In genomic region chr19:15245370-15246197, GRCh38 we compare ENCODE assay signal across 20 cellular contexts. TPM values are rescaled to one million over a fixed set of nuclear protein-coding genes. Genes with fewer than 3 reads are reported as not detected.
DNase-seq lines count a peak whose midpoint lies in the region; ATAC-seq and TF ChIP-seq lines count a peak whose summit lies in the region.
"Had no signal": no experiment of that assay in that cellular context is flagged by ENCODE, and none has a peak within 500 bp of the region (broad histone marks: within the 10 kb centered on the region; RNA-seq: fewer than 3 reads in every experiment).

No MANE protein-coding gene starts in this region.

- peaks cover 71% of the 10 kb centered on the region for H3K4me1 ChIP-seq in left ventricle myocardium inferior
- no peaks in the 10 kb centered on the region for H3K4me1 ChIP-seq in endodermal cell (ENCODE audit: control insufficient read depth, insufficient read depth, low read length)
- H3K4me1 ChIP-seq in psoas muscle = peaks cover 48% of the 10 kb centered on the region
- H3K4me1 ChIP-seq in vagina = peaks cover 58% of the 10 kb centered on the region

- WGBS in endodermal cell (ENCODE audit: insufficient coverage in 1 of 2, insufficient read length in 1 of 2), 2 experiments = 95% methylated on average over 18 to 20 of the region's 20 CpGs
- 83 to 92% (median 87%) methylated on average over 20 of the region's 20 CpGs for WGBS in psoas muscle, 3 donors

- H3K4me3 ChIP-seq in left ventricle myocardium inferior (no peak overlapping the region), endodermal cell (ENCODE audit: low read length) (no peak overlapping the region), psoas muscle (no peak overlapping the region), vagina (no peak overlapping the region)
- H3K4me3 ChIP-seq: body of pancreas, lung, Peyer's patch had no signal

- H3K4me1 Mint-ChIP-seq in endodermal cell = no peaks in the 10 kb centered on the region

- ATAC-seq in Right ventricle myocardium inferior (no peak), psoas muscle (no peak), GM21786 (IDR thresholded peaks at IDR 0.05; ENCODE audit: unreplicated experiment) (no peak)
- ATAC-seq: body of pancreas had no signal

- TF ChIP-seq CTCF in left ventricle myocardium inferior (IDR thresholded peaks at IDR 0.05; ENCODE audit: borderline replicate concordance) = no peak
- TF ChIP-seq CTCF in endodermal cell (conservative IDR thresholded peaks at IDR 0.05) = no peak
- no peak for TF ChIP-seq CTCF in psoas muscle (IDR thresholded peaks at IDR 0.05)
- TF ChIP-seq CTCF in vagina (IDR thresholded peaks at IDR 0.05) = no peak

- H3K9me3 ChIP-seq in left ventricle myocardium inferior (replicated peaks) (no peaks in the 10 kb centered on the region), endodermal cell (ENCODE audit: control insufficient read depth, low read length) (no peaks in the 10 kb centered on the region), psoas muscle (no peaks in the 10 kb centered on the region), vagina (no peaks in the 10 kb centered on the region)
- H3K9me3 ChIP-seq: body of pancreas, Peyer's patch had no signal

- no peaks in the 10 kb centered on the region for H3K27me3 Mint-ChIP-seq in endodermal cell (ENCODE audit: insufficient read depth)

- H3K36me3 ChIP-seq in left ventricle myocardium inferior (peaks cover 48% of the 10 kb centered on the region), endodermal cell (ENCODE audit: control insufficient read depth, insufficient read depth, low read length) (peaks cover 82% of the 10 kb centered on the region), psoas muscle (ENCODE audit: insufficient read depth in 1 of 2, low read depth in 1 of 2) (peaks cover 0 to 49% of the 10 kb centered on the region in 2 donors), vagina (peaks cover 0 to 49% of the 10 kb centered on the region in 2 donors)

- H3K4me3 Mint-ChIP-seq in endodermal cell = no peak overlapping the region

- H3K27me3 ChIP-seq in left ventricle myocardium inferior (ENCODE audit: low read depth) (no peaks in the 10 kb centered on the region), endodermal cell (ENCODE audit: control insufficient read depth, insufficient read depth, low read length, poor library complexity, severe bottlenecking) (no peaks in the 10 kb centered on the region), psoas muscle (ENCODE audit: insufficient read depth in 3 of 3, low read length in 2 of 3) (no peaks in the 10 kb centered on the region), vagina (no peaks in the 10 kb centered on the region)
- H3K27me3 ChIP-seq: body of pancreas, Peyer's patch had no signal

- no peak for TF ChIP-seq POLR2A in vagina (IDR thresholded peaks at IDR 0.05)

- no peak overlapping the region for H3K9ac ChIP-seq in endodermal cell (ENCODE audit: extremely low read depth, low read length, poor library complexity, severe bottlenecking)

- DNase-seq in left ventricle myocardium inferior (no peak), Right ventricle myocardium inferior (ENCODE audit: missing footprints) (no peak), endodermal cell (no peak), psoas muscle (no peak), vagina (ENCODE audit: extremely low spot score in 2 of 2) (no peak), HPDE6-E6E7 (ENCODE audit: extremely low spot score) (no peak)
- DNase-seq in stimulated activated CD4-positive, alpha-beta T cell treated with anti-CD3 and anti-CD28 coated beads, Interleukin-4, amount 100 ng/mL, for 4 hours = no peak
- DNase-seq: activated CD8-positive, alpha-beta memory T cell treated with anti-CD3 and anti-CD28 coated beads for 24 hours; activated gamma-delta T cell treated with Interleukin-2 at 50 U/mL for 16 hours; body of pancreas; COR-L47; effector memory CD4-positive, alpha-beta T cell; GDM1; NCI-H1105; NCI-H774; Peyer's patch; stimulated activated CD4-positive, alpha-beta T cell treated with anti-CD3 and anti-CD28 coated beads, Interleukin-2, amount 100 ng/mL, for 48 hours; WERI-Rb-1 had no signal

- peak overlapping the region; percentile 96 for H3K27ac ChIP-seq in left ventricle myocardium inferior (replicated peaks)
- H3K27ac ChIP-seq in endodermal cell (ENCODE audit: low read depth, low read length) = no peak overlapping the region
- peak overlapping the region; percentile 41 for H3K27ac ChIP-seq in psoas muscle
- peak overlapping the region; percentile 91 for H3K27ac ChIP-seq in vagina
- H3K27ac ChIP-seq: WERI-Rb-1 had no signal

- peak overlapping the region; percentile 52 for H3K27ac Mint-ChIP-seq in endodermal cell

- H3K36me3 Mint-ChIP-seq in endodermal cell (ENCODE audit: low read depth) = peaks cover 60% of the 10 kb centered on the region

- no peaks in the 10 kb centered on the region for H3K9me3 Mint-ChIP-seq in endodermal cell

- intact Hi-C loops in left ventricle myocardium inferior (cut with micrococcal nuclease) = no loop called here
- intact Hi-C loops in Right ventricle myocardium inferior (cut with DNase I) = no loop called here
- intact Hi-C loops in psoas muscle (cut with DNase I) = no loop called here
- intact Hi-C loops in vagina (cut with DNase I) = no loop called here

RNA-seq across cellular contexts. Expression of gene EPHX3, which starts 13.3 kb away (rescaled TPM):
- total RNA-seq in left ventricle myocardium inferior = not detected
- total RNA-seq in Right ventricle myocardium inferior = 0.14 TPM
- total RNA-seq in endodermal cell = 10 to 100 TPM; 14.5 to 18.7 TPM
- 5.4 TPM for polyA plus RNA-seq in endodermal cell (2013, experiment 1 of 2)
- polyA plus RNA-seq in endodermal cell (2013, experiment 2 of 2) = 4.5 TPM
- under 1 TPM in 2 of 4 donors, not detected in 2; 0.19 to 0.20 TPM for total RNA-seq in psoas muscle
- under 1 TPM; 0.05 to 0.20 (median 0.08) TPM for polyA plus RNA-seq in psoas muscle
- total RNA-seq in vagina = 14.0 TPM
- total RNA-seq: body of pancreas, Peyer's patch had no signal

RNA-seq across cellular contexts. Expression of gene NOTCH3, which starts 44.8 kb away (rescaled TPM):
- total RNA-seq in left ventricle myocardium inferior = 21.7 TPM
- total RNA-seq in Right ventricle myocardium inferior = 28.5 TPM
- total RNA-seq in endodermal cell = 100 to 1,000 TPM; 140 to 171 TPM
- 176 TPM for polyA plus RNA-seq in endodermal cell (2013, experiment 1 of 2)
- polyA plus RNA-seq in endodermal cell (2013, experiment 2 of 2) = 186 TPM
- 10 to 100 TPM; 29.4 to 80.8 (median 34.0) TPM for total RNA-seq in psoas muscle
- 10 to 100 TPM in 1 of 3 donors, 1 to 10 TPM in 2; 8.2 to 11.6 (median 8.8) TPM for polyA plus RNA-seq in psoas muscle
- 76.6 TPM for total RNA-seq in vagina

Comparison
In these comparisons a context has a peak if more than half of its experiments do, and no peak if none do; other contexts are left out.
1. RNA of gene EPHX3, which starts 13.3 kb away (total RNA-seq): 14.5 to 18.7 TPM in endodermal cell and 14.0 TPM in vagina (single experiment); 0.19 to 0.20 TPM in psoas muscle, 0.14 TPM in Right ventricle myocardium inferior (single experiment) and not detected in left ventricle myocardium inferior (single experiment); every median in the first group is over 10 times any median in the second.